ENCODE assay signal across 1 cellular context in the genomic region with DNA sequence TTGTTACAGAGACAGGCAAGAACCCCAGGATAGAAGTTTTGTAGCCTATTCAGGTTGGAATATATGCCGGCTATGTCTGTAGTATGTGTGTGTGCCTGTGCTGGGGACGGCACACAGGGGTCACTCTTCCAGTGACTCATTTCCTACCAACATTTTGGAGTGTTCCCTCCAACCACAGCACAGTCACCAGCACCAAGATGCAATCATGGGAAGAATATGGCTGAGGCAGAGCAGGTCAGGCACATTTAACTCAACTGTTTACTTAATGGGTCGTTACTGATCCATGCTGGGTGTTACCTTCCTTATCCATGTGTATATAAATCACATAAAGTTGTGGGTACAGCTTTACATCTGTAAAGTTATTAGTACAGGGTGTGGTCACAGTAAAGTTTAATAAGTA.
TF ChIP-seq lines count a peak whose summit lies in the region.

No MANE protein-coding gene starts in this region.

TF ChIP-seq in SK-N-SH, 30 proteins besides CTCF, POLR2A, EP300 and RAD21:
- TF ChIP-seq NFIC (IDR thresholded peaks at IDR 0.05; ENCODE audit: borderline replicate concordance) = no peak
- TF ChIP-seq YY1 (IDR thresholded peaks at IDR 0.05; ENCODE audit: low read depth) = no peak
- TF ChIP-seq ELF1 (IDR thresholded peaks at IDR 0.05) = no peak
- TF ChIP-seq TCF12 (IDR thresholded peaks at IDR 0.05) = no peak
- no peak for TF ChIP-seq POLR2AphosphoS5 (IDR thresholded peaks at IDR 0.05; ENCODE audit: low read depth, low read length)
- TF ChIP-seq, protein P1, sequence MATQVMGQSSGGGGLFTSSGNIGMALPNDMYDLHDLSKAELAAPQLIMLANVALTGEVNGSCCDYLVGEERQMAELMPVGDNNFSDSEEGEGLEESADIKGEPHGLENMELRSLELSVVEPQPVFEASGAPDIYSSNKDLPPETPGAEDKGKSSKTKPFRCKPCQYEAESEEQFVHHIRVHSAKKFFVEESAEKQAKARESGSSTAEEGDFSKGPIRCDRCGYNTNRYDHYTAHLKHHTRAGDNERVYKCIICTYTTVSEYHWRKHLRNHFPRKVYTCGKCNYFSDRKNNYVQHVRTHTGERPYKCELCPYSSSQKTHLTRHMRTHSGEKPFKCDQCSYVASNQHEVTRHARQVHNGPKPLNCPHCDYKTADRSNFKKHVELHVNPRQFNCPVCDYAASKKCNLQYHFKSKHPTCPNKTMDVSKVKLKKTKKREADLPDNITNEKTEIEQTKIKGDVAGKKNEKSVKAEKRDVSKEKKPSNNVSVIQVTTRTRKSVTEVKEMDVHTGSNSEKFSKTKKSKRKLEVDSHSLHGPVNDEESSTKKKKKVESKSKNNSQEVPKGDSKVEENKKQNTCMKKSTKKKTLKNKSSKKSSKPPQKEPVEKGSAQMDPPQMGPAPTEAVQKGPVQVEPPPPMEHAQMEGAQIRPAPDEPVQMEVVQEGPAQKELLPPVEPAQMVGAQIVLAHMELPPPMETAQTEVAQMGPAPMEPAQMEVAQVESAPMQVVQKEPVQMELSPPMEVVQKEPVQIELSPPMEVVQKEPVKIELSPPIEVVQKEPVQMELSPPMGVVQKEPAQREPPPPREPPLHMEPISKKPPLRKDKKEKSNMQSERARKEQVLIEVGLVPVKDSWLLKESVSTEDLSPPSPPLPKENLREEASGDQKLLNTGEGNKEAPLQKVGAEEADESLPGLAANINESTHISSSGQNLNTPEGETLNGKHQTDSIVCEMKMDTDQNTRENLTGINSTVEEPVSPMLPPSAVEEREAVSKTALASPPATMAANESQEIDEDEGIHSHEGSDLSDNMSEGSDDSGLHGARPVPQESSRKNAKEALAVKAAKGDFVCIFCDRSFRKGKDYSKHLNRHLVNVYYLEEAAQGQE (IDR thresholded peaks at IDR 0.05; ENCODE audit: low read depth, low read length) = no peak
- TF ChIP-seq, protein P2, sequence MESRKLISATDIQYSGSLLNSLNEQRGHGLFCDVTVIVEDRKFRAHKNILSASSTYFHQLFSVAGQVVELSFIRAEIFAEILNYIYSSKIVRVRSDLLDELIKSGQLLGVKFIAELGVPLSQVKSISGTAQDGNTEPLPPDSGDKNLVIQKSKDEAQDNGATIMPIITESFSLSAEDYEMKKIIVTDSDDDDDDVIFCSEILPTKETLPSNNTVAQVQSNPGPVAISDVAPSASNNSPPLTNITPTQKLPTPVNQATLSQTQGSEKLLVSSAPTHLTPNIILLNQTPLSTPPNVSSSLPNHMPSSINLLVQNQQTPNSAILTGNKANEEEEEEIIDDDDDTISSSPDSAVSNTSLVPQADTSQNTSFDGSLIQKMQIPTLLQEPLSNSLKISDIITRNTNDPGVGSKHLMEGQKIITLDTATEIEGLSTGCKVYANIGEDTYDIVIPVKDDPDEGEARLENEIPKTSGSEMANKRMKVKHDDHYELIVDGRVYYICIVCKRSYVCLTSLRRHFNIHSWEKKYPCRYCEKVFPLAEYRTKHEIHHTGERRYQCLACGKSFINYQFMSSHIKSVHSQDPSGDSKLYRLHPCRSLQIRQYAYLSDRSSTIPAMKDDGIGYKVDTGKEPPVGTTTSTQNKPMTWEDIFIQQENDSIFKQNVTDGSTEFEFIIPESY (IDR thresholded peaks at IDR 0.05; ENCODE audit: borderline replicate concordance, low read depth) = no peak
